21 cellular contexts compared by ENCODE assay signal in genomic region chr7:142511801-142512200, GRCh38.
"Had no signal": no experiment of that assay in that cellular context is flagged by ENCODE, and none has a peak within 500 bp of the region (broad histone marks: within the 10 kb centered on the region; RNA-seq: fewer than 3 reads in every experiment).

No MANE protein-coding gene starts in this region.

- H3K36me3 Mint-ChIP-seq: activated naive CD4-positive, alpha-beta T cell treated with anti-CD3 and anti-CD28 coated beads, Interleukin-2, amount 50 U/mL, for 72 hours; mesothelial cell of epicardium; natural killer cell treated with Interleukin-12 subunit alpha and Interleukin-12 subunit beta and Interleukin-15 and Interleukin-18, amount 100 ng/mL, for 72 hours had no signal

- H3K27me3 ChIP-seq: ascending aorta, brain microvascular endothelial cell, ovary, right atrium auricular region, spleen, transverse colon had no signal

- H3K4me3 Mint-ChIP-seq: activated T-cell treated with anti-CD3 and anti-CD28 coated beads, Interleukin-2, amount 50 U/mL, for 24 hours; central memory CD8-positive, alpha-beta T cell; mesothelial cell of epicardium; natural killer cell treated with Interleukin-12 subunit alpha and Interleukin-12 subunit beta and Interleukin-15 and Interleukin-18, amount 100 ng/mL, for 72 hours had no signal

- H3K4me1 ChIP-seq: ascending aorta, left ventricle myocardium inferior, prostate gland had no signal

- DNase-seq: activated CD4-positive, alpha-beta T cell treated with anti-CD3 and anti-CD28 coated beads for 1 hour; activated T-cell treated with anti-CD3 and anti-CD28 coated beads, Interleukin-2, amount 50 U/mL, for 24 hours; brain microvascular endothelial cell; effector memory CD4-positive, alpha-beta T cell; glutamatergic neuron; hippocampal formation; left ventricle myocardium inferior; ovary; spleen; stimulated activated CD4-positive, alpha-beta T cell treated with anti-CD3 and anti-CD28 coated beads, Interleukin-4, amount 100 ng/mL, for 4 hours; T-helper 1 cell; transverse colon; WERI-Rb-1 had no signal

- H3K27ac Mint-ChIP-seq: activated naive CD4-positive, alpha-beta T cell treated with anti-CD3 and anti-CD28 coated beads, Interleukin-2, amount 50 U/mL, for 72 hours; activated T-cell treated with anti-CD3 and anti-CD28 coated beads, Interleukin-2, amount 50 U/mL, for 24 hours; mesothelial cell of epicardium; natural killer cell treated with Interleukin-12 subunit alpha and Interleukin-12 subunit beta and Interleukin-15 and Interleukin-18, amount 100 ng/mL, for 72 hours had no signal

- H3K9me3 ChIP-seq: ascending aorta, left ventricle myocardium inferior, ovary, prostate gland, right atrium auricular region, spleen, transverse colon had no signal

- H3K27me3 Mint-ChIP-seq: activated T-cell treated with anti-CD3 and anti-CD28 coated beads, Interleukin-2, amount 50 U/mL, for 24 hours had no signal

- H3K4me3 ChIP-seq: ascending aorta, left ventricle myocardium inferior, ovary, prostate gland, right atrium auricular region, spleen, transverse colon had no signal

- H3K9me3 Mint-ChIP-seq: activated naive CD4-positive, alpha-beta T cell treated with anti-CD3 and anti-CD28 coated beads, Interleukin-2, amount 50 U/mL, for 72 hours; activated T-cell treated with anti-CD3 and anti-CD28 coated beads, Interleukin-2, amount 50 U/mL, for 24 hours; central memory CD8-positive, alpha-beta T cell; mesothelial cell of epicardium; natural killer cell treated with Interleukin-12 subunit alpha and Interleukin-12 subunit beta and Interleukin-15 and Interleukin-18, amount 100 ng/mL, for 72 hours had no signal

- H3K36me3 ChIP-seq: ascending aorta, brain microvascular endothelial cell, left ventricle myocardium inferior, ovary, prostate gland, right atrium auricular region, spleen, transverse colon, WERI-Rb-1 had no signal

- H3K27ac ChIP-seq: ascending aorta, brain microvascular endothelial cell, left ventricle myocardium inferior, ovary, prostate gland, right atrium auricular region, spleen, transverse colon, WERI-Rb-1 had no signal

- ATAC-seq: esophagus mucosa; natural killer cell treated with Interleukin-12 subunit alpha and Interleukin-12 subunit beta and Interleukin-15 and Interleukin-18, amount 100 ng/mL, for 72 hours had no signal
